Comparison of ENCODE assay signal across 26 cellular contexts in the genomic region with DNA sequence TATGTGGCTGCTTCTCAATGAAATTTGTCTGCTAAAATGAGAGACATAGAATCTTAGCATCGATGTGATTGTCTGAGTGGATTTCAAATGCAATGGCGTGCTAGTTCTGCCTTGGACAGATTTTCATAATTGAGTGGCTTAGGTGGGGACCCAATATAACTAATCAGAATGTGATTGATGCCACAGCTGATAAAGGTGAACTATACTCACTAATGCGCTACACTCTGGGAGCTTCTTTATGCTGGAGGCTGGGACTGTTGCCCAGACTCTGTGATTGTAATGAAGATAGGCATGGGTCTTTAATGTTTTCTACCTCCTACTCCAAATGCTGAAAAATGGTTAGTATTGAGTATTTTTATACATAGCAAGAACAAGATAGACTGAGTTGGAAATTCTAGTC.
"Had no signal": no experiment of that assay in that cellular context is flagged by ENCODE, and none has a peak within 500 bp of the region (broad histone marks: within the 10 kb centered on the region; RNA-seq: fewer than 3 reads in every experiment).

No MANE protein-coding gene starts in this region.

- ATAC-seq: activated naive CD4-positive, alpha-beta T cell treated with anti-CD3 and anti-CD28 coated beads, Interleukin-2, amount 50 U/mL, for 72 hours; activated naive CD8-positive, alpha-beta T cell treated with anti-CD3 and anti-CD28 coated beads, Interleukin-2, amount 50 U/mL, for 24 hours; activated T-cell treated with anti-CD3 and anti-CD28 coated beads, Interleukin-2, amount 50 U/mL, for 4 hours; body of pancreas; T-helper 17 cell had no signal

- H3K4me3 ChIP-seq: ascending aorta, body of pancreas, Peyer's patch, SJSA1 had no signal

- DNase-seq: activated CD4-positive, alpha-beta memory T cell treated with anti-CD3 and anti-CD28 coated beads for 36 hours; activated CD4-positive, alpha-beta T cell treated with anti-CD3 and anti-CD28 coated beads, Interleukin-2, amount 10 ng/mL, durations not matched to agents 7 days and 5 days; activated CD4-positive, CD25-positive, alpha-beta regulatory T cell; activated CD8-positive, alpha-beta memory T cell treated with anti-CD3 and anti-CD28 coated beads for 24 hours; activated effector memory CD4-positive, alpha-beta T cell treated with anti-CD3 and anti-CD28 coated beads, Interleukin-2, amount 50 U/mL, for 16 hours; activated naive CD4-positive, alpha-beta T cell treated with Interleukin-2 at 50 U/mL for 16 hours; activated naive CD8-positive, alpha-beta T cell treated with anti-CD3 and anti-CD28 coated beads, Interleukin-2, amount 50 U/mL, for 24 hours; activated T-cell treated with anti-CD3 and anti-CD28 coated beads, Interleukin-2, amount 50 U/mL, for 4 hours; amniotic stem cell; body of pancreas; NCI-H1092; NCI-H1436; NCI-H187; NCI-H2081; NCI-H2227 treated with DMSO at 0.1 percent for 48 hours; NCI-H526; NCI-H82; Peyer's patch; SHP77; T-helper 17 cell; T-helper 9 cell had no signal

- H3K36me3 ChIP-seq: ascending aorta, Peyer's patch, SJSA1 had no signal

- H3K4me2 ChIP-seq: KMS-11 had no signal

- H3K9ac ChIP-seq: KMS-11 had no signal

- H3K9me3 ChIP-seq: ascending aorta, body of pancreas, Peyer's patch, SJSA1 had no signal

- H3K27me3 ChIP-seq: ascending aorta, body of pancreas, Peyer's patch, SJSA1 had no signal

- H3K27ac ChIP-seq: ascending aorta, body of pancreas, KMS-11, Peyer's patch, RWPE1, SJSA1 had no signal

- H3K4me1 ChIP-seq: ascending aorta, body of pancreas, Peyer's patch had no signal
